In the genomic region with DNA sequence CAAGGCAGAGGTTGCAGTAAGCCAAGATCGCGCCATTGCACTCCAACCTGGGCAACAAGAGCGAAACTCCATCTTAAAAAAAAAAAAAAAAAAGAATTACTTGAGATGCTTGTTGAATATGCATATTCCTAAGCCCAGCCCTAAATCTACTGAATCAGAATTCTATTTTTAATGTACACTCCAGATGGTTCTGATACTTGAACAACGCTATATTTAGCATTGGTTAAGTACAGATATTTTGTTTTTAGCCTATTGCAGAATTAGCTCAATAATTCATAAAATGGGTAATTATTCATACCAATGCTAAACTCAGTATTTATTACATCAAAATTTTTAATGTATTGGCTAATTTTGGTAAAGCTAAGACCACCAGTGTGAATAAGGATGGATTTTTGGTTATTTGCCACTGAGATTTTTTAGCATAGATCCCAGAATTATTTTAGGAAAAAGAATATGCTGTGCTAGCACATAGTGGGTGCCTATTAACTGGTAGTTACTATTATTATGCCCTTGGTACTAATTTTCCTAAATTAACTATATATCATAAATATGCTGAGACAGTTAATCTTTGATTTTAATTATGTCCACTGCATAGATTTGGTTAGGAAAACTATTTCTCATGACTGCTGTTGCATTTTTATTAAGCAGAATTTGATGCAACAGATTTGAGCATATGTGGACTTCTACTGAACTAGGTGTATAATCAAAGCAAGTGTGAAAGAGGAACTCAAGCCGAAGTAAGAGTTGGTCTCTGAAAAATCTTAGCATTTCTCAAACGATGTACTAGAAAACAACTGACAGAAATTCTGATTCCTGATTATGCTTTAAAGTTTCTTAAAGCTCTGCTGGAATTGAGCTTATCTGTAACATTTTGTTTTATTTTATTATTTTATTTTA, we compare ENCODE assay signal across 26 cellular contexts. TPM values are rescaled to one million over a fixed set of nuclear protein-coding genes. Genes with fewer than 3 reads are reported as not detected.
"Had no signal": no experiment of that assay in that cellular context is flagged by ENCODE, and none has a peak within 500 bp of the region (broad histone marks: within the 10 kb centered on the region; RNA-seq: fewer than 3 reads in every experiment).

No MANE protein-coding gene starts in this region.

- ATAC-seq: foreskin keratinocyte; left cardiac atrium; right lobe of liver; stimulated activated memory B cell treated with anti-CD40 and anti-IgM and Interleukin-4, amounts not matched to agents 10 μg/mL and 1 μg/mL and 100 μg/mL, for 72 hours had no signal

- H3K4me3 ChIP-seq: dorsolateral prefrontal cortex, esophagus squamous epithelium, left ventricle myocardium inferior, lower lobe of right lung, prostate gland, right lobe of liver, spleen, tibial nerve, upper lobe of right lung, vagina had no signal

- FAIRE-seq: kidney had no signal

- H2AFZ ChIP-seq: parathyroid adenoma had no signal

- H3K27ac ChIP-seq: dorsolateral prefrontal cortex, foreskin keratinocyte, left ventricle myocardium inferior, lower lobe of right lung, parathyroid adenoma, prostate gland, right lobe of liver, spleen, tibial nerve, upper lobe of right lung, vagina had no signal

- H3K9ac ChIP-seq: parathyroid adenoma had no signal

- H3K27me3 ChIP-seq: esophagus squamous epithelium, foreskin keratinocyte, spleen, tibial nerve, upper lobe of right lung, vagina had no signal

- H3K36me3 ChIP-seq: left ventricle myocardium inferior, lower lobe of right lung, prostate gland, right lobe of liver, spleen, tibial nerve, upper lobe of right lung, vagina had no signal

- H3K79me2 ChIP-seq: parathyroid adenoma had no signal

- DNase-seq: cortex of kidney; dorsolateral prefrontal cortex; effector CD8-positive, alpha-beta T cell; esophagus squamous epithelium; immature natural killer cell; kidney; left cardiac atrium; left ventricle myocardium inferior; lower lobe of right lung; mesenchymal stem cell; midbrain; occipital lobe; retina; right lobe of liver; spleen; stimulated activated CD4-positive, alpha-beta T cell treated with anti-CD3 and anti-CD28 coated beads, Interleukin-15, amount 100 ng/mL, for 24 hours; stimulated activated CD4-positive, alpha-beta T cell treated with anti-CD3 and anti-CD28 coated beads, Interleukin-1b, Interleukin-23, amount 100 ng/mL, for 48 hours; stimulated activated CD4-positive, alpha-beta T cell treated with anti-CD3 and anti-CD28 coated beads, Interleukin-4, amount 100 ng/mL, for 24 hours; upper lobe of right lung had no signal

- H3K4me1 ChIP-seq: foreskin keratinocyte, left ventricle myocardium inferior, lower lobe of right lung, parathyroid adenoma, prostate gland, right lobe of liver, spleen, tibial nerve, upper lobe of right lung, vagina had no signal

- H3K9me3 ChIP-seq: esophagus squamous epithelium, left ventricle myocardium inferior, lower lobe of right lung, prostate gland, right lobe of liver, spleen, tibial nerve, upper lobe of right lung, vagina had no signal

RNA-seq across cellular contexts. Expression of a gene that starts 9.2 kb away (rescaled TPM):
- total RNA-seq: occipital lobe, skeletal muscle tissue had no signal
